1 cellular context compared by ENCODE assay signal in the genomic region with DNA sequence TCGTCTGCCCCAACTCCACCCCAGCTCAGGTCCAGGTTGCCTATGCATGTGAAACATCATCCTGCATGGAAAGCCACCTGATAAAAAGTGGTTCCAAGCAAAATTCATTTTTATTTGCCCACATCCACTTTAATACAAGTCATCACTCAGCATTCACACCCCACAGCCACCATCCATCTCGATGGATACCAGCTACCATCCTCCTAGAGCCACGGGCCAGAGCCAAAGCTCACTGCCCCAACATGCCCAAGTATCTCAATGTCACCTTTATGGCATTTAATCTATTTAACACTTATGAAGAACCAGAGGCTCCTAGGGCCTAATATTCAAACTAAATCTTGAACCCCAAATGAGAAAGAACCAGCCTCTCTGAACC.
TF ChIP-seq lines count a peak whose summit lies in the region.

No MANE protein-coding gene starts in this region.

TF ChIP-seq in HCT116, 20 proteins besides CTCF, POLR2A, EP300 and RAD21 (continued from another document):
- TF ChIP-seq YY1 (IDR thresholded peaks at IDR 0.05; ENCODE audit: extremely low read depth, insufficient replicate concordance, low read depth, low read length), result no peak
- TF ChIP-seq FOSL1 (IDR thresholded peaks at IDR 0.05; ENCODE audit: low read depth), result no peak
- no peak for TF ChIP-seq EZH2phosphoT487 (IDR thresholded peaks at IDR 0.05; ENCODE audit: borderline replicate concordance)
- TF ChIP-seq, protein P1, sequence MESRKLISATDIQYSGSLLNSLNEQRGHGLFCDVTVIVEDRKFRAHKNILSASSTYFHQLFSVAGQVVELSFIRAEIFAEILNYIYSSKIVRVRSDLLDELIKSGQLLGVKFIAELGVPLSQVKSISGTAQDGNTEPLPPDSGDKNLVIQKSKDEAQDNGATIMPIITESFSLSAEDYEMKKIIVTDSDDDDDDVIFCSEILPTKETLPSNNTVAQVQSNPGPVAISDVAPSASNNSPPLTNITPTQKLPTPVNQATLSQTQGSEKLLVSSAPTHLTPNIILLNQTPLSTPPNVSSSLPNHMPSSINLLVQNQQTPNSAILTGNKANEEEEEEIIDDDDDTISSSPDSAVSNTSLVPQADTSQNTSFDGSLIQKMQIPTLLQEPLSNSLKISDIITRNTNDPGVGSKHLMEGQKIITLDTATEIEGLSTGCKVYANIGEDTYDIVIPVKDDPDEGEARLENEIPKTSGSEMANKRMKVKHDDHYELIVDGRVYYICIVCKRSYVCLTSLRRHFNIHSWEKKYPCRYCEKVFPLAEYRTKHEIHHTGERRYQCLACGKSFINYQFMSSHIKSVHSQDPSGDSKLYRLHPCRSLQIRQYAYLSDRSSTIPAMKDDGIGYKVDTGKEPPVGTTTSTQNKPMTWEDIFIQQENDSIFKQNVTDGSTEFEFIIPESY (IDR thresholded peaks at IDR 0.05; ENCODE audit: extremely low read depth, insufficient replicate concordance, low read length), result no peak
- TF ChIP-seq, protein P2, sequence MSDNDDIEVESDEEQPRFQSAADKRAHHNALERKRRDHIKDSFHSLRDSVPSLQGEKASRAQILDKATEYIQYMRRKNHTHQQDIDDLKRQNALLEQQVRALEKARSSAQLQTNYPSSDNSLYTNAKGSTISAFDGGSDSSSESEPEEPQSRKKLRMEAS (IDR thresholded peaks at IDR 0.05), result no peak
- TF ChIP-seq SRF (IDR thresholded peaks at IDR 0.05; ENCODE audit: low read depth), result no peak
- TF ChIP-seq CEBPB (IDR thresholded peaks at IDR 0.05; ENCODE audit: low read depth), result no peak
- no peak for TF ChIP-seq SIN3A (IDR thresholded peaks at IDR 0.05; ENCODE audit: low read depth)
- TF ChIP-seq, protein P3, sequence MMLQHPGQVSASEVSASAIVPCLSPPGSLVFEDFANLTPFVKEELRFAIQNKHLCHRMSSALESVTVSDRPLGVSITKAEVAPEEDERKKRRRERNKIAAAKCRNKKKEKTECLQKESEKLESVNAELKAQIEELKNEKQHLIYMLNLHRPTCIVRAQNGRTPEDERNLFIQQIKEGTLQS (IDR thresholded peaks at IDR 0.05), result no peak
- TF ChIP-seq CBX3 (IDR thresholded peaks at IDR 0.05; ENCODE audit: low read depth), result no peak
- TF ChIP-seq EZH2 (IDR thresholded peaks at IDR 0.05), result no peak
- TF ChIP-seq ELF1 (IDR thresholded peaks at IDR 0.05; ENCODE audit: borderline replicate concordance, low read depth), result no peak
- TF ChIP-seq, protein P4, sequence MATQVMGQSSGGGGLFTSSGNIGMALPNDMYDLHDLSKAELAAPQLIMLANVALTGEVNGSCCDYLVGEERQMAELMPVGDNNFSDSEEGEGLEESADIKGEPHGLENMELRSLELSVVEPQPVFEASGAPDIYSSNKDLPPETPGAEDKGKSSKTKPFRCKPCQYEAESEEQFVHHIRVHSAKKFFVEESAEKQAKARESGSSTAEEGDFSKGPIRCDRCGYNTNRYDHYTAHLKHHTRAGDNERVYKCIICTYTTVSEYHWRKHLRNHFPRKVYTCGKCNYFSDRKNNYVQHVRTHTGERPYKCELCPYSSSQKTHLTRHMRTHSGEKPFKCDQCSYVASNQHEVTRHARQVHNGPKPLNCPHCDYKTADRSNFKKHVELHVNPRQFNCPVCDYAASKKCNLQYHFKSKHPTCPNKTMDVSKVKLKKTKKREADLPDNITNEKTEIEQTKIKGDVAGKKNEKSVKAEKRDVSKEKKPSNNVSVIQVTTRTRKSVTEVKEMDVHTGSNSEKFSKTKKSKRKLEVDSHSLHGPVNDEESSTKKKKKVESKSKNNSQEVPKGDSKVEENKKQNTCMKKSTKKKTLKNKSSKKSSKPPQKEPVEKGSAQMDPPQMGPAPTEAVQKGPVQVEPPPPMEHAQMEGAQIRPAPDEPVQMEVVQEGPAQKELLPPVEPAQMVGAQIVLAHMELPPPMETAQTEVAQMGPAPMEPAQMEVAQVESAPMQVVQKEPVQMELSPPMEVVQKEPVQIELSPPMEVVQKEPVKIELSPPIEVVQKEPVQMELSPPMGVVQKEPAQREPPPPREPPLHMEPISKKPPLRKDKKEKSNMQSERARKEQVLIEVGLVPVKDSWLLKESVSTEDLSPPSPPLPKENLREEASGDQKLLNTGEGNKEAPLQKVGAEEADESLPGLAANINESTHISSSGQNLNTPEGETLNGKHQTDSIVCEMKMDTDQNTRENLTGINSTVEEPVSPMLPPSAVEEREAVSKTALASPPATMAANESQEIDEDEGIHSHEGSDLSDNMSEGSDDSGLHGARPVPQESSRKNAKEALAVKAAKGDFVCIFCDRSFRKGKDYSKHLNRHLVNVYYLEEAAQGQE (IDR thresholded peaks at IDR 0.05; ENCODE audit: low read depth), result no peak
